ENCODE assay signal across 8 cellular contexts in the genomic region with DNA sequence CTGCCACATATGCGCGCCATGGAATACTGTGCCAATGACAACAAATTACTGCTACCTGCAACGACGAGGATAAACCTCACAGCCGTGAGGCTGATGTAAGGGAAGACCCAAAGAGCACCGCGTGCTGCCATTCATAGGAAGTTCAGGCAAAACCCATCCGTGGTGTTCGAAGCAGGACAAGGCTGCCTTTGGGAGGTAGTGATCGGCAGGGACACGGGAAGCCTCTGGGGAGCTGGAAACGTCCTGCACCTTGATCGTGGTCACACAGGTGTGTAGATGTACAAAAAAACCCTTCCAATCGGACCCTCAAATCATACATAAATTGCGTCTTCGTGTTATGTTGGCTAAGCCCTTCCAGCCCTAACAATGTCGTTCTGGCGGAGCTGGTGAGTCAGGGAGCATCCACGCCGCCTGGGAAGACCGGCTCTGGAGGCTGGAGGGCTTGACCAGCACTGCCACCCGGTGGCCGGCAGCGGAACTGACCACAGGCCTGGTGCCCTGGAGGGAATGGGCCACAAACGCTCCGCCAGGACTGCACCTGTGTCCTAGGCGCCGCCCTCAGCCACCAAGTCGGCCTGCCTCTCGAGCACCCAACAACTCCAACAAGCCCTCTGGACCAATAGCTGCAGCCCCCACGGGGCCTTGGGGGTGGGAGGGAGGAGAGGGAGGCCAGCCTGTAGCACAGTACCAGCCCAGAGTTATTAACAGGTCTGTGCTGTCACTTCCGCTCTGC. TPM values are rescaled to one million over a fixed set of nuclear protein-coding genes. Genes with fewer than 3 reads are reported as not detected.
DNase-seq lines count a peak whose midpoint lies in the region; ATAC-seq and TF ChIP-seq lines count a peak whose summit lies in the region.

No MANE protein-coding gene starts in this region.

- H2BK5ac ChIP-seq in trophoblast cell (ENCODE audit: low read depth, low read length, poor library complexity), result no peak overlapping the region

- peak overlapping the region; percentile 12 for H4K8ac ChIP-seq in trophoblast cell (ENCODE audit: low read depth, low read length)

- H3K4me3 ChIP-seq in MG63 (no peak overlapping the region), SJSA1 (no peak overlapping the region), heart left ventricle (no peak overlapping the region), trophoblast cell (ENCODE audit: low read depth, low read length) (no peak overlapping the region)

- no peak overlapping the region for H3K14ac ChIP-seq in trophoblast cell (ENCODE audit: low read length)

- no peaks in the 10 kb centered on the region for H3K36me3 Mint-ChIP-seq in activated naive CD8-positive, alpha-beta T cell treated with anti-CD3 and anti-CD28 coated beads, Interleukin-2, amount 10 ng/mL, durations not matched to agents 7 days and 5 days

- H3K9ac ChIP-seq in trophoblast cell (ENCODE audit: low read length), result no peak overlapping the region

- H3K4me3 Mint-ChIP-seq in activated naive CD8-positive, alpha-beta T cell treated with anti-CD3 and anti-CD28 coated beads, Interleukin-2, amount 10 ng/mL, durations not matched to agents 7 days and 5 days, result no peak overlapping the region

- DNase-seq in DMS53 treated with DMSO at 0.1 percent for 48 hours (lab: John Stamatoyannopoulos, UW; ENCODE audit: unreplicated experiment) (peak; percentile 95), MG63 (peak; percentile 82), SJSA1 (ENCODE audit: low read depth in 1 of 2, low spot score in 2 of 2) (peak; percentile 64 to 90), heart left ventricle (peak; percentile 86 to 94 (median 90)), trophoblast cell (peak; percentile 92 to 95)
- peak; percentile 78 for DNase-seq in activated naive CD8-positive, alpha-beta T cell treated with anti-CD3 and anti-CD28 coated beads, Interleukin-2, amount 10 ng/mL, durations not matched to agents 7 days and 5 days

- no peak overlapping the region for H2AK5ac ChIP-seq in trophoblast cell (ENCODE audit: low read length)

- H2AFZ ChIP-seq in trophoblast cell (ENCODE audit: insufficient read depth, low read length, poor library complexity), result no peak overlapping the region

- H3K4me1 ChIP-seq in SJSA1 (replicated peaks), result peaks cover 18% of the 10 kb centered on the region
- peaks cover 0 to 21% (median 14%) of the 10 kb centered on the region in 12 donors for H3K4me1 ChIP-seq in heart left ventricle
- peaks cover 25 to 27% of the 10 kb centered on the region in 2 experiments for H3K4me1 ChIP-seq in trophoblast cell (ENCODE audit: control insufficient read depth in 1 of 2, insufficient read depth in 2 of 2, low read length in 2 of 2)

- no peak overlapping the region for H4K91ac ChIP-seq in trophoblast cell (ENCODE audit: low read depth, low read length)

- H3K4me2 ChIP-seq in trophoblast cell (ENCODE audit: low read length), result no peak overlapping the region

- H4K12ac ChIP-seq in trophoblast cell (ENCODE audit: low read depth, low read length), result no peak overlapping the region

- no peak overlapping the region for H3K23ac ChIP-seq in trophoblast cell (ENCODE audit: low read length)

- no peaks in the 10 kb centered on the region for H3K27me3 ChIP-seq in MG63
- H3K27me3 ChIP-seq in SJSA1 (replicated peaks), result no peaks in the 10 kb centered on the region
- H3K27me3 ChIP-seq in heart left ventricle, result no peaks in the 10 kb centered on the region
- no peaks in the 10 kb centered on the region for H3K27me3 ChIP-seq in trophoblast cell (ENCODE audit: insufficient read depth, low read length)

- POLR2A ChIA-PET in activated naive CD8-positive, alpha-beta T cell treated with anti-CD3 and anti-CD28 coated beads, Interleukin-2, amount 10 ng/mL, durations not matched to agents 7 days and 5 days (lab: Charles Lee), result interaction anchor here (0.5 to 2.3 kb wide), 5 partner anchors 28 to 256 kb away, joined by 3 to 8 read pairs (median 3); partner anchors contain the start of genes ARID5A and NCAPH

- H3K79me2 ChIP-seq in trophoblast cell (ENCODE audit: control insufficient read depth, insufficient read depth, low read length, poor library complexity), result no peaks in the 10 kb centered on the region

- H3K36me3 ChIP-seq in MG63, result no peaks in the 10 kb centered on the region
- no peaks in the 10 kb centered on the region; the same call in 1 of the 2 replicates for H3K36me3 ChIP-seq in SJSA1
- H3K36me3 ChIP-seq in heart left ventricle, result no peaks in the 10 kb centered on the region
- no peaks in the 10 kb centered on the region for H3K36me3 ChIP-seq in trophoblast cell (ENCODE audit: control insufficient read depth in 1 of 2, insufficient read depth in 2 of 2, low read length in 2 of 2)

- no peak overlapping the region for H3K18ac ChIP-seq in trophoblast cell (ENCODE audit: low read length)

- peak; percentile 53 for ATAC-seq in GM21717 (IDR thresholded peaks at IDR 0.05; ENCODE audit: unreplicated experiment)
- peak; percentile 30 for ATAC-seq in activated naive CD8-positive, alpha-beta T cell treated with anti-CD3 and anti-CD28 coated beads, Interleukin-2, amount 10 ng/mL, durations not matched to agents 7 days and 5 days (ENCODE audit: low read depth)
- peak; percentile 81 to 93 (median 92) for ATAC-seq in heart left ventricle
- no peak for ATAC-seq in GM21528 (IDR thresholded peaks at IDR 0.05; ENCODE audit: low FRiP score, unreplicated experiment)

- intact Hi-C loops in heart left ventricle (cut with DNase I), result loop anchor here (1.0 to 10.0 kb wide), 16 partner anchors 37 to 374 kb away; partner anchors contain the start of genes ASTL (in 7 of the 10), SNRNP200 (in 5 of the 10) and NCAPH (in 1 of the 10)

- H3K4me1 Mint-ChIP-seq in activated naive CD8-positive, alpha-beta T cell treated with anti-CD3 and anti-CD28 coated beads, Interleukin-2, amount 10 ng/mL, durations not matched to agents 7 days and 5 days, result peaks cover 17% of the 10 kb centered on the region

- WGBS in heart left ventricle, 4 donors, result 24 to 26% (median 25%) methylated on average over 27 to 32 of the region's 32 CpGs
- no CpG with 5 or more reads among the region's 32 CpGs for WGBS in trophoblast cell (ENCODE audit: extremely low coverage, insufficient coverage, insufficient read length)

- H2BK12ac ChIP-seq in trophoblast cell (ENCODE audit: low read length), result no peak overlapping the region

- peaks cover 7% of the 10 kb centered on the region for H3K79me1 ChIP-seq in trophoblast cell (ENCODE audit: low read length)

- peak; percentile 96 to 100 (median 98) for TF ChIP-seq CTCF in heart left ventricle (IDR thresholded peaks at IDR 0.05)

- H3K27ac Mint-ChIP-seq in activated naive CD8-positive, alpha-beta T cell treated with anti-CD3 and anti-CD28 coated beads, Interleukin-2, amount 10 ng/mL, durations not matched to agents 7 days and 5 days, result no peak overlapping the region

- H3K27me3 Mint-ChIP-seq in activated naive CD8-positive, alpha-beta T cell treated with anti-CD3 and anti-CD28 coated beads, Interleukin-2, amount 10 ng/mL, durations not matched to agents 7 days and 5 days, result peaks cover 9% of the 10 kb centered on the region

- H3K9me3 ChIP-seq in MG63, result no peaks in the 10 kb centered on the region
- no peaks in the 10 kb centered on the region for H3K9me3 ChIP-seq in SJSA1 (replicated peaks)
- H3K9me3 ChIP-seq in heart left ventricle, result no peaks in the 10 kb centered on the region
- H3K9me3 ChIP-seq in trophoblast cell (ENCODE audit: insufficient read depth, low read depth, low read length), result no peaks in the 10 kb centered on the region

- H3K9me3 Mint-ChIP-seq in activated naive CD8-positive, alpha-beta T cell treated with anti-CD3 and anti-CD28 coated beads, Interleukin-2, amount 10 ng/mL, durations not matched to agents 7 days and 5 days, result no peaks in the 10 kb centered on the region

- H2BK120ac ChIP-seq in trophoblast cell (ENCODE audit: insufficient read depth, low read length, poor library complexity), result no peak overlapping the region

- H3K4ac ChIP-seq in trophoblast cell (ENCODE audit: low read depth, low read length), result no peak overlapping the region

- H3K27ac ChIP-seq in SJSA1 (no peak overlapping the region), heart left ventricle (no peak overlapping the region), trophoblast cell (ENCODE audit: low read depth, low read length) (no peak overlapping the region)

- no peak for TF ChIP-seq POLR2A in heart left ventricle (IDR thresholded peaks at IDR 0.05)

RNA-seq across cellular contexts. Expression of gene NEURL3, which starts 4.1 kb away (rescaled TPM):
- total RNA-seq in MG63 (2014; rRNA removed; shearing (Covaris generic); ENCODE audit: low replicate concordance), result 1.0 TPM in 1 of 2 replicates, not detected in the other
- total RNA-seq in SJSA1 (2014; rRNA removed; shearing (Covaris generic)), result not detected in 2 replicates
- under 1 TPM in 1 of 2 experiments, not detected in 1; 0.17 TPM for total RNA-seq in activated naive CD8-positive, alpha-beta T cell treated with anti-CD3 and anti-CD28 coated beads, Interleukin-2, amount 10 ng/mL, durations not matched to agents 7 days and 5 days
- under 1 TPM in 2 of 9 donors, not detected in 7; 0.27 to 0.75 TPM for total RNA-seq in heart left ventricle
- polyA plus RNA-seq in heart left ventricle, result under 1 TPM in 1 of 2 donors, not detected in 1; 0.07 TPM
- polyA plus RNA-seq in trophoblast cell (2013), result 0.47 and 0.51 TPM in 2 replicates

RNA-seq across cellular contexts. Expression of gene ARID5A, which starts 27.3 kb away (rescaled TPM):
- 5.3 and 13.7 TPM in 2 replicates for total RNA-seq in MG63 (2014; rRNA removed; shearing (Covaris generic); ENCODE audit: low replicate concordance)
- 6.3 and 9.7 TPM in 2 replicates for total RNA-seq in SJSA1 (2014; rRNA removed; shearing (Covaris generic))
- 10 to 100 TPM; 62.1 to 62.8 TPM for total RNA-seq in activated naive CD8-positive, alpha-beta T cell treated with anti-CD3 and anti-CD28 coated beads, Interleukin-2, amount 10 ng/mL, durations not matched to agents 7 days and 5 days
- total RNA-seq in heart left ventricle, result 10 to 100 TPM; 13.3 to 50.2 (median 28.2) TPM
- 10 to 100 TPM; 35.6 to 41.2 TPM for polyA plus RNA-seq in heart left ventricle
- 1.3 and 1.4 TPM in 2 replicates for polyA plus RNA-seq in trophoblast cell (2013)
